7 cellular contexts compared by ENCODE assay signal in the genomic region with DNA sequence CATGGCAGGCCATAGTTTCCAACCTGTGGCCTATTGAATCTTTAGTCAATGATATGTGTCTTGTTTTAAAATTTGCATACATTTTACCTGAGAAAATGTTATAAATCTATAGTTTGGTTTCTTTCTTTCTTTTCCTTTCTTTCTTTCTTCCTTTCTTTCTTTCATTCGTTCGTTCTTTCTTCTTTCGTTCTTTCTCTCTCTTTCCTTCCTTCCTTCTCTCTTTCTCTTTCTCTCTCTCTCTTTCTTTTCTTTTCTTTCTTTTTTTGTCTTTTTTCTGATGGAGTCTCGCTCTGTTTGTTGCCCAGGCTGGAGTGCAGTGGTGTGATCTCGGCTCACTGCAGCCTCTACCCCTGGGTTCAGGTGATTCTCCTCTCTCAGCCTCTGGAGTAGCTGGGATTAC.
"Had no signal": no experiment of that assay in that cellular context is flagged by ENCODE, and none has a peak within 500 bp of the region (broad histone marks: within the 10 kb centered on the region; RNA-seq: fewer than 3 reads in every experiment).

No MANE protein-coding gene starts in this region.

- H3K4me1 Mint-ChIP-seq: IgD-negative memory B cell had no signal

- H3K27me3 Mint-ChIP-seq: IgD-negative memory B cell had no signal

- H3K4me3 Mint-ChIP-seq: IgD-negative memory B cell had no signal

- H3K4me3 ChIP-seq: K562 had no signal

- ATAC-seq: HepG2, K562 had no signal

- H3K36me3 Mint-ChIP-seq: IgD-negative memory B cell had no signal

- H3K27ac Mint-ChIP-seq: IgD-negative memory B cell had no signal

- H3K9me3 Mint-ChIP-seq: IgD-negative memory B cell had no signal

- FAIRE-seq: HepG2, HTR-8/SVneo, K562 had no signal

- H3K27ac ChIP-seq: HL-60 had no signal

- DNase-seq: IMR-90, KBM-7 had no signal
